In the genomic region with DNA sequence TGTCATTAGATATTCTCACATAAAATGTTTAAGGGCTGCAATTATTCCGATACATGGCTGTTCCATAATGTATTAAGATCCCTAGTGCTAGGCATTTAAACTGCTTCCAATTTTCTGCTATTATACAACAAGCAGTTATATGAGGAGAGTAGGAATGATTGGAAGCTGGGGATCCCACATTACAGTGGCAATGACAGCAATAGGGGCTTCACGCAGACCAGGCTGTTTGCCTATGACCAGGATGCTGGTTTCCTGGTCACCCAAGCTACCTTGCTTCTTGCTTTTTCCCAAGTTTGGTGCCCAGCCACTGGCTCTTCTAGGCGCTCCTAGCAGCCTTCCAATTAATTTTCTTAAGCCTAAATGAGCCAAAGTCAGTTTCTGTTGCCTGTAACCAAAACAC, we compare ENCODE assay signal across 20 cellular contexts.
"Had no signal": no experiment of that assay in that cellular context is flagged by ENCODE, and none has a peak within 500 bp of the region (broad histone marks: within the 10 kb centered on the region; RNA-seq: fewer than 3 reads in every experiment).

No MANE protein-coding gene starts in this region.

- H3K27ac ChIP-seq: left ventricle myocardium inferior, neutrophil, skin epidermis, WERI-Rb-1 had no signal

- H3K9me3 Mint-ChIP-seq: T-helper 1 cell treated with Interleukin-12 subunit alpha and Interleukin-12 subunit beta and Interleukin-4 antibody, amounts not matched to agents 30 μg/mL and 1 μg/mL, for 36 hours had no signal

- DNase-seq: activated CD4-positive, alpha-beta memory T cell treated with anti-CD3 and anti-CD28 coated beads, Interleukin-2, amount 10 ng/mL, durations not matched to agents 7 days and 5 days; activated gamma-delta T cell; activated naive CD8-positive, alpha-beta T cell treated with anti-CD3 and anti-CD28 coated beads for 36 hours; activated T-cell treated with anti-CD3 and anti-CD28 coated beads, Interleukin-2, amount 50 U/mL, for 48 hours; amygdala; hippocampal formation; kidney; left ventricle myocardium inferior; naive B cell; posterior cingulate gyrus; stimulated activated CD4-positive, alpha-beta T cell treated with anti-CD3 and anti-CD28 coated beads, Interleukin-15, amount 100 ng/mL, for 24 hours; stimulated activated CD4-positive, alpha-beta T cell treated with anti-CD3 and anti-CD28 coated beads, Interleukin-4, amount 100 ng/mL, for 1 hour; stimulated activated naive CD8-positive, alpha-beta T cell treated with anti-CD3 and anti-CD28 coated beads, Interleukin-15, Interleukin-2, amounts not matched to agents 100 U/mL and 50 U/mL, for 24 hours; testis; WERI-Rb-1 had no signal

- H3K36me3 ChIP-seq: left ventricle myocardium inferior, neutrophil, right atrium auricular region, WERI-Rb-1 had no signal

- H3K4me3 Mint-ChIP-seq: activated CD4-positive, alpha-beta memory T cell treated with anti-CD3 and anti-CD28 coated beads, Interleukin-2, amount 10 ng/mL, durations not matched to agents 7 days and 5 days; activated naive CD8-positive, alpha-beta T cell treated with anti-CD3 and anti-CD28 coated beads for 36 hours; T-helper 1 cell treated with Interleukin-12 subunit alpha and Interleukin-12 subunit beta and Interleukin-4 antibody, amounts not matched to agents 30 μg/mL and 1 μg/mL, for 36 hours had no signal

- H3K4me3 ChIP-seq: left ventricle myocardium inferior, right atrium auricular region, skin epidermis, testis had no signal

- H3K9me3 ChIP-seq: left ventricle myocardium inferior, neutrophil, right atrium auricular region, testis had no signal

- H3K27ac Mint-ChIP-seq: activated CD4-positive, alpha-beta memory T cell treated with anti-CD3 and anti-CD28 coated beads, Interleukin-2, amount 10 ng/mL, durations not matched to agents 7 days and 5 days; activated naive CD8-positive, alpha-beta T cell treated with anti-CD3 and anti-CD28 coated beads for 36 hours; T-helper 1 cell treated with Interleukin-12 subunit alpha and Interleukin-12 subunit beta and Interleukin-4 antibody, amounts not matched to agents 30 μg/mL and 1 μg/mL, for 36 hours had no signal

- H3K27me3 ChIP-seq: neutrophil, right atrium auricular region, testis had no signal

- H3K27me3 Mint-ChIP-seq: activated CD4-positive, alpha-beta memory T cell treated with anti-CD3 and anti-CD28 coated beads, Interleukin-2, amount 10 ng/mL, durations not matched to agents 7 days and 5 days; activated naive CD8-positive, alpha-beta T cell treated with anti-CD3 and anti-CD28 coated beads for 36 hours; naive B cell had no signal

- ATAC-seq: esophagus mucosa; stimulated activated naive CD8-positive, alpha-beta T cell treated with anti-CD3 and anti-CD28 coated beads, Interleukin-15, Interleukin-2, amounts not matched to agents 100 U/mL and 50 U/mL, for 24 hours had no signal
